8 cellular contexts compared by ENCODE assay signal in genomic region chr12:63151898-63152700, GRCh38. TPM values are rescaled to one million over a fixed set of nuclear protein-coding genes. Genes with fewer than 3 reads are reported as not detected.
DNase-seq lines count a peak whose midpoint lies in the region; ATAC-seq, FAIRE-seq and TF ChIP-seq lines count a peak whose summit lies in the region.

No MANE protein-coding gene starts in this region.

- no TSS peak for BruUV-seq in Calu3 (replicated peaks; lab: Mats Ljungman, UMichigan)

- H3K27ac Mint-ChIP-seq in Calu3 (ENCODE audit: unreplicated experiment): no peak overlapping the region
- peak overlapping the region; percentile 21 for H3K27ac Mint-ChIP-seq in stimulated activated naive B cell treated with anti-CD40 and anti-IgM and Interleukin-4, amounts not matched to agents 10 μg/mL and 1 μg/mL and 100 μg/mL, for 72 hours

- H3K36me3 Mint-ChIP-seq in Calu3 (ENCODE audit: insufficient read depth, unreplicated experiment): peaks cover 15% of the 10 kb centered on the region
- peaks cover 7 to 13% of the 10 kb centered on the region in 2 donors for H3K36me3 Mint-ChIP-seq in stimulated activated naive B cell treated with anti-CD40 and anti-IgM and Interleukin-4, amounts not matched to agents 10 μg/mL and 1 μg/mL and 100 μg/mL, for 72 hours

- TF ChIP-seq CTCF in Calu3 (IDR thresholded peaks at IDR 0.05; ENCODE audit: unreplicated experiment): peak; percentile 85
- TF ChIP-seq CTCF in cardiac fibroblast (IDR thresholded peaks at IDR 0.05; ENCODE audit: low read depth, low read length): peak; percentile 84

- FAIRE-seq in GM19239 (lab: Jason Lieb, UNC): no peak

- H3K27me3 Mint-ChIP-seq in Calu3 (ENCODE audit: unreplicated experiment): no peaks in the 10 kb centered on the region
- peaks cover 47 to 65% of the 10 kb centered on the region in 2 donors for H3K27me3 Mint-ChIP-seq in stimulated activated naive B cell treated with anti-CD40 and anti-IgM and Interleukin-4, amounts not matched to agents 10 μg/mL and 1 μg/mL and 100 μg/mL, for 72 hours

- H3K4me3 ChIP-seq in cardiac fibroblast (replicated peaks in 1 of 2; ENCODE audit: low read depth in 2 of 2, low read length in 2 of 2): no peak overlapping the region

- CTCF ChIA-PET in Calu3 (lab: Charles Lee): interaction anchor here (0.6 to 2.4 kb wide), 14 partner anchors 8 to 249 kb away, joined by 3 to 20 read pairs (median 4); no protein-coding TSS in a partner anchor

- peak; percentile 68 for DNase-seq in Calu3
- peak; percentile 19 for DNase-seq in GM19239 (ENCODE audit: insufficient read length, low spot score)
- DNase-seq in NCI-H82 treated with DMSO at 0.1 percent for 48 hours (lab: John Stamatoyannopoulos, UW; ENCODE audit: unreplicated experiment): peak; percentile 59
- peak; percentile 38 to 58 for DNase-seq in cardiac fibroblast (ENCODE audit: low read depth in 2 of 2)
- DNase-seq in iris pigment epithelial cell (ENCODE audit: low read depth): peak; percentile 59
- DNase-seq in stimulated activated naive B cell treated with anti-CD40 and anti-IgM and Interleukin-4, amounts not matched to agents 10 μg/mL and 1 μg/mL and 100 μg/mL, for 72 hours: no peak
- DNase-seq in stimulated activated CD4-positive, alpha-beta T cell treated with anti-CD3 and anti-CD28 coated beads, Interleukin-4, amount 100 ng/mL, for 24 hours: no peak

- ATAC-seq in HG03469 (IDR thresholded peaks at IDR 0.05; ENCODE audit: unreplicated experiment): peak; percentile 58
- peak; percentile 45 to 58 for ATAC-seq in stimulated activated naive B cell treated with anti-CD40 and anti-IgM and Interleukin-4, amounts not matched to agents 10 μg/mL and 1 μg/mL and 100 μg/mL, for 72 hours (replicated peaks)

- intact Hi-C loops in Calu3 (cut with micrococcal nuclease; ENCODE audit: unreplicated experiment): loop anchor here (1.0 to 5.0 kb wide), 2 partner anchors 124 to 650 kb away; no protein-coding TSS in a partner anchor

- peak overlapping the region; percentile 81 for H3K4me3 Mint-ChIP-seq in Calu3 (ENCODE audit: low read depth, unreplicated experiment)
- H3K4me3 Mint-ChIP-seq in stimulated activated naive B cell treated with anti-CD40 and anti-IgM and Interleukin-4, amounts not matched to agents 10 μg/mL and 1 μg/mL and 100 μg/mL, for 72 hours: peak overlapping the region in 1 of 2 donors; percentile 34

- peaks cover 8% of the 10 kb centered on the region for H3K4me1 Mint-ChIP-seq in Calu3 (ENCODE audit: low read depth, unreplicated experiment)
- H3K4me1 Mint-ChIP-seq in stimulated activated naive B cell treated with anti-CD40 and anti-IgM and Interleukin-4, amounts not matched to agents 10 μg/mL and 1 μg/mL and 100 μg/mL, for 72 hours: peaks cover 11 to 25% of the 10 kb centered on the region in 2 donors

- peaks cover 2% of the 10 kb centered on the region for H3K9me3 Mint-ChIP-seq in Calu3 (ENCODE audit: low read depth, unreplicated experiment)
- H3K9me3 Mint-ChIP-seq in stimulated activated naive B cell treated with anti-CD40 and anti-IgM and Interleukin-4, amounts not matched to agents 10 μg/mL and 1 μg/mL and 100 μg/mL, for 72 hours: peaks cover 2 to 10% of the 10 kb centered on the region in 2 donors

RNA-seq across cellular contexts. Expression of gene AVPR1A, which starts 1.1 kb away (rescaled TPM):
- total RNA-seq in Calu3 (2022): 0.66 and 0.98 TPM in 2 replicates

Comparison
In these comparisons a context has a peak if more than half of its experiments do, and no peak if none do; other contexts are left out.
1. DNase-seq: peak in Calu3 (single experiment), GM19239 (single experiment), NCI-H82 treated with DMSO at 0.1 percent for 48 hours (single experiment), cardiac fibroblast (2 of 2) and iris pigment epithelial cell (single experiment); none in stimulated activated naive B cell treated with anti-CD40 and anti-IgM and Interleukin-4, amounts not matched to agents 10 μg/mL and 1 μg/mL and 100 μg/mL, for 72 hours (single experiment) and stimulated activated CD4-positive, alpha-beta T cell treated with anti-CD3 and anti-CD28 coated beads, Interleukin-4, amount 100 ng/mL, for 24 hours (single experiment).